8 cellular contexts compared by ENCODE assay signal in genomic region chr7:517848-518629, GRCh38. TPM values are rescaled to one million over a fixed set of nuclear protein-coding genes. Genes with fewer than 3 reads are reported as not detected.
A peak's percentile ranks its signal among the peaks of the same experiment; 100 is the strongest.
DNase-seq lines count a peak whose midpoint lies in the region; ATAC-seq lines count a peak whose summit lies in the region.

No MANE protein-coding gene starts in this region.

- H3K4me1 Mint-ChIP-seq in T-helper 17 cell (peaks cover 11% of the 10 kb centered on the region), memory B cell (peaks cover 15% of the 10 kb centered on the region)
- H3K4me1 Mint-ChIP-seq in effector memory CD8-positive, alpha-beta T cell (ENCODE audit: low read depth in 2 of 2) = peaks cover 13 to 15% of the 10 kb centered on the region in 2 donors

- ATAC-seq in T-helper 17 cell (no peak), memory B cell (ENCODE audit: low read depth) (no peak), HG02884 (IDR thresholded peaks at IDR 0.05; ENCODE audit: unreplicated experiment) (no peak), GM21825 (IDR thresholded peaks at IDR 0.05; ENCODE audit: unreplicated experiment) (no peak)
- ATAC-seq in effector memory CD8-positive, alpha-beta T cell (replicated peaks) = no peak

- DNase-seq in NCI-H345 (lab: John Stamatoyannopoulos, UW) = peak; percentile 8
- DNase-seq in NCI-H345 treated with DMSO at 0.1 percent for 48 hours (lab: John Stamatoyannopoulos, UW; ENCODE audit: unreplicated experiment) = no peak
- DNase-seq in T-helper 17 cell = no peak
- DNase-seq in effector memory CD8-positive, alpha-beta T cell = no peak
- DNase-seq in memory B cell (ENCODE audit: low spot score in 2 of 2) = no peak
- peak; percentile 77 for DNase-seq in superior temporal gyrus (ENCODE audit: extremely low spot score)

- H3K9me3 ChIP-seq in T-helper 17 cell (ENCODE audit: control insufficient read depth, low read length, poor library complexity, severe bottlenecking) = no peaks in the 10 kb centered on the region

- H3K36me3 Mint-ChIP-seq in T-helper 17 cell (ENCODE audit: low read depth) (no peaks in the 10 kb centered on the region), memory B cell (no peaks in the 10 kb centered on the region)
- peaks cover 3% of the 10 kb centered on the region for H3K36me3 Mint-ChIP-seq in effector memory CD8-positive, alpha-beta T cell (ENCODE audit: insufficient read depth)

- no peaks in the 10 kb centered on the region for H3K9me3 Mint-ChIP-seq in effector memory CD8-positive, alpha-beta T cell
- no peaks in the 10 kb centered on the region for H3K9me3 Mint-ChIP-seq in memory B cell

- H3K4me3 Mint-ChIP-seq in T-helper 17 cell (peak overlapping the region; percentile 81), memory B cell (peak overlapping the region; percentile 83)
- H3K4me3 Mint-ChIP-seq in effector memory CD8-positive, alpha-beta T cell = peak overlapping the region; percentile 76 to 78

- H3K27me3 Mint-ChIP-seq in T-helper 17 cell = peaks cover 22% of the 10 kb centered on the region
- H3K27me3 Mint-ChIP-seq in effector memory CD8-positive, alpha-beta T cell = peaks cover 29 to 59% of the 10 kb centered on the region in 2 donors
- H3K27me3 Mint-ChIP-seq in memory B cell = peaks cover 6% of the 10 kb centered on the region

- H3K27ac Mint-ChIP-seq in T-helper 17 cell (no peak overlapping the region), memory B cell (peak overlapping the region; percentile 77)
- H3K27ac Mint-ChIP-seq in effector memory CD8-positive, alpha-beta T cell = no peak overlapping the region

RNA-seq across cellular contexts. Expression of gene PDGFA, which starts 1.6 kb away (rescaled TPM):
- 10 to 100 TPM in 1 of 2 donors, 1 to 10 TPM in 1; 2.0 to 20.2 TPM for total RNA-seq in T-helper 17 cell

Comparison
In these comparisons a context has a peak if more than half of its experiments do, and no peak if none do; other contexts are left out.
1. DNase-seq: peak in NCI-H345 (single experiment) and superior temporal gyrus (single experiment); none in NCI-H345 treated with DMSO at 0.1 percent for 48 hours (single experiment), T-helper 17 cell (0 of 3), effector memory CD8-positive, alpha-beta T cell (0 of 3) and memory B cell (0 of 2).
2. Peak in every context shown above with its lines, with median percentiles within 50 percentile points of each other: H3K4me3 Mint-ChIP-seq.